Comparison of ENCODE assay signal across 1 cellular context in the genomic region with DNA sequence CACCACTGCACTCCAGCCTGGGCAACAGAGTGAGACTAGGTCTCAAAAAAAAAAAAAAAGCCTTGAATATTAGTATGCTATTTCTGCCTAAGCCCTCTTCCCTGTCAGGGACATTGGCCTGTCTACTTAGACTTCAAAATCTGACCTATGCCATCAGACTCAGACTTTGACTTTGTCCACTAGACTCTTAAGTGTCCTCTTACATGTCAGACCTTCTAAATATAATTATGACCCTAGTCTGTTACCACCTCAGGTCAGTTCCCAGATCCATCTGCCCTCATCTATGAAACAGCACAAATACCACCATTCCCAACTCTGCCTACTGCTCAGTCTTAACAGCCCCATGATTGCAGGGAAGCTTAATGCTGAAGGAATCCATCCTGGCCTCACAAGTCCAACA.
TF ChIP-seq lines count a peak whose summit lies in the region.

No MANE protein-coding gene starts in this region.

TF ChIP-seq in H1, 55 proteins besides CTCF, POLR2A, EP300 and RAD21:
- TF ChIP-seq, protein P1, sequence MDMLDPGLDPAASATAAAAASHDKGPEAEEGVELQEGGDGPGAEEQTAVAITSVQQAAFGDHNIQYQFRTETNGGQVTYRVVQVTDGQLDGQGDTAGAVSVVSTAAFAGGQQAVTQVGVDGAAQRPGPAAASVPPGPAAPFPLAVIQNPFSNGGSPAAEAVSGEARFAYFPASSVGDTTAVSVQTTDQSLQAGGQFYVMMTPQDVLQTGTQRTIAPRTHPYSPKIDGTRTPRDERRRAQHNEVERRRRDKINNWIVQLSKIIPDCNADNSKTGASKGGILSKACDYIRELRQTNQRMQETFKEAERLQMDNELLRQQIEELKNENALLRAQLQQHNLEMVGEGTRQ (IDR thresholded peaks at IDR 0.05; ENCODE audit: low read length) = no peak
- TF ChIP-seq, protein P2, sequence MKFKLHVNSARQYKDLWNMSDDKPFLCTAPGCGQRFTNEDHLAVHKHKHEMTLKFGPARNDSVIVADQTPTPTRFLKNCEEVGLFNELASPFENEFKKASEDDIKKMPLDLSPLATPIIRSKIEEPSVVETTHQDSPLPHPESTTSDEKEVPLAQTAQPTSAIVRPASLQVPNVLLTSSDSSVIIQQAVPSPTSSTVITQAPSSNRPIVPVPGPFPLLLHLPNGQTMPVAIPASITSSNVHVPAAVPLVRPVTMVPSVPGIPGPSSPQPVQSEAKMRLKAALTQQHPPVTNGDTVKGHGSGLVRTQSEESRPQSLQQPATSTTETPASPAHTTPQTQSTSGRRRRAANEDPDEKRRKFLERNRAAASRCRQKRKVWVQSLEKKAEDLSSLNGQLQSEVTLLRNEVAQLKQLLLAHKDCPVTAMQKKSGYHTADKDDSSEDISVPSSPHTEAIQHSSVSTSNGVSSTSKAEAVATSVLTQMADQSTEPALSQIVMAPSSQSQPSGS (IDR thresholded peaks at IDR 0.05; ENCODE audit: low read length) = no peak
- TF ChIP-seq GABPA (IDR thresholded peaks at IDR 0.05; ENCODE audit: borderline replicate concordance, insufficient read depth, low read length) = no peak
- no peak for TF ChIP-seq EZH2 (IDR thresholded peaks at IDR 0.05; ENCODE audit: low read depth, low read length, severe bottlenecking)
- TF ChIP-seq TCF12 (IDR thresholded peaks at IDR 0.05; ENCODE audit: low read depth, low read length) = no peak
TF ChIP-seq in H1: peak in this region for 0.
